Comparison of ENCODE assay signal across 34 cellular contexts in genomic region chr7:41793556-41793955, GRCh38.
"Had no signal": no experiment of that assay in that cellular context is flagged by ENCODE, and none has a peak within 500 bp of the region (broad histone marks: within the 10 kb centered on the region; RNA-seq: fewer than 3 reads in every experiment).

No MANE protein-coding gene starts in this region.

- H3K4me3 ChIP-seq: MG63 had no signal

- H3K9ac ChIP-seq: KMS-11 had no signal

- H3K36me3 ChIP-seq: MG63 had no signal

- H3K27ac ChIP-seq: KMS-11 had no signal

- H3K27me3 ChIP-seq: MG63 had no signal

- H3K4me2 ChIP-seq: KMS-11 had no signal

- DNase-seq: Karpas-422, Kasumi-1, MG63, MM.1S, MV-4-11, NCI-H1048, NCI-H1092, NCI-H1092 treated with DMSO at 0.1 percent for 48 hours, NCI-H1105, NCI-H1105 treated with DMSO at 0.1 percent for 48 hours, NCI-H1417, NCI-H1417 treated with DMSO at 0.1 percent for 48 hours, NCI-H1436, NCI-H1436 treated with DMSO at 0.1 percent for 48 hours, NCI-H146, NCI-H1694, NCI-H1694 treated with DMSO at 0.1 percent for 48 hours, NCI-H187, NCI-H187 treated with DMSO at 0.1 percent for 48 hours, NCI-H1930, NCI-H2029, NCI-H2029 treated with DMSO at 0.1 percent for 48 hours, NCI-H2081, NCI-H2081 treated with DMSO at 0.1 percent for 48 hours, NCI-H2107, NCI-H2171, NCI-H2171 treated with DMSO at 0.1 percent for 48 hours, NCI-H2227 treated with DMSO at 0.1 percent for 48 hours, NCI-H226, NCI-H345, NCI-H446, NCI-H446 treated with DMSO at 0.1 percent for 48 hours, NCI-H510A had no signal
